In the genomic region with DNA sequence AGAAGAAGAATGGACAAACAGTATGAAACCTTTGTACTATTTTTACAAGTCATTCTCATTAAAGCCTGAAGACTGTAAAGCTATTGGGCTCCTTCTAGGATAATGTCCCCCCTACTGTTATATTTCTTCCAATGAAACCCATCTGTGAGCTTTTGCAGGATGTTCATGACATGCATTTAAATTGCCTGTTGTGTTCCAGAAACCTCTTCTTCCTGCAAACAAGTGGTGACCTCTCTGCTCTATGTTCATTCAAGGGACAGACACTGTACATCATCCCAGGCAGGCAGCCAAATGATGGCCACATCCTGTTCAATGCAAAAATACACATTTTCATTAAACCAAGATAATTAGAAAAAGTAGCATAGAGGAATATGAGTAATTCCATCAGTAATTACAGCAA, we compare ENCODE assay signal across 16 cellular contexts.
"Had no signal": no experiment of that assay in that cellular context is flagged by ENCODE, and none has a peak within 500 bp of the region (broad histone marks: within the 10 kb centered on the region; RNA-seq: fewer than 3 reads in every experiment).

No MANE protein-coding gene starts in this region.

- DNase-seq: activated effector memory CD4-positive, alpha-beta T cell treated with anti-CD3 and anti-CD28 coated beads, Interleukin-2, amount 50 U/mL, for 16 hours; activated T-cell treated with anti-CD3 and anti-CD28 coated beads, Interleukin-2, amount 50 U/mL, for 24 hours; amygdala; dorsolateral prefrontal cortex; gastrocnemius medialis; heart right ventricle; islet precursor cell; left lung; mesendoderm; nephron progenitor cell; stimulated activated CD4-positive, alpha-beta T cell treated with anti-CD3 and anti-CD28 coated beads, Interleukin-4, amount 100 ng/mL, for 4 hours; stimulated activated naive CD8-positive, alpha-beta T cell treated with anti-CD3 and anti-CD28 coated beads, Interleukin-15, amount 100 ng/mL, for 72 hours; T-helper 17 cell had no signal

- H3K36me3 Mint-ChIP-seq: activated naive CD8-positive, alpha-beta T cell had no signal

- H3K9me3 ChIP-seq: gastrocnemius medialis, heart right ventricle, left lung, thoracic aorta had no signal

- H3K9me3 Mint-ChIP-seq: activated T-cell treated with anti-CD3 and anti-CD28 coated beads, Interleukin-2, amount 50 U/mL, for 24 hours; nephron progenitor cell; stimulated activated naive CD8-positive, alpha-beta T cell treated with anti-CD3 and anti-CD28 coated beads, Interleukin-15, amount 100 ng/mL, for 72 hours had no signal

- H3K27ac Mint-ChIP-seq: activated naive CD8-positive, alpha-beta T cell; activated T-cell treated with anti-CD3 and anti-CD28 coated beads, Interleukin-2, amount 50 U/mL, for 24 hours; nephron progenitor cell; stimulated activated naive CD8-positive, alpha-beta T cell treated with anti-CD3 and anti-CD28 coated beads, Interleukin-15, amount 100 ng/mL, for 72 hours; T-helper 17 cell had no signal

- H3K27ac ChIP-seq: dorsolateral prefrontal cortex, gastrocnemius medialis, heart right ventricle, left lung, parathyroid adenoma, thoracic aorta had no signal

- H3K36me3 ChIP-seq: gastrocnemius medialis, heart right ventricle, left lung, thoracic aorta had no signal

- ATAC-seq: gastrocnemius medialis; heart right ventricle; left lung; stimulated activated naive CD8-positive, alpha-beta T cell treated with anti-CD3 and anti-CD28 coated beads, Interleukin-15, amount 100 ng/mL, for 72 hours; T-helper 17 cell had no signal

- H3K27me3 ChIP-seq: dorsolateral prefrontal cortex, gastrocnemius medialis, left lung had no signal

- H3K79me2 ChIP-seq: parathyroid adenoma had no signal

- H3K4me3 Mint-ChIP-seq: activated naive CD8-positive, alpha-beta T cell; activated T-cell treated with anti-CD3 and anti-CD28 coated beads, Interleukin-2, amount 50 U/mL, for 24 hours; nephron progenitor cell; stimulated activated naive CD8-positive, alpha-beta T cell treated with anti-CD3 and anti-CD28 coated beads, Interleukin-15, amount 100 ng/mL, for 72 hours; T-helper 17 cell had no signal

- H3K4me1 Mint-ChIP-seq: stimulated activated naive CD8-positive, alpha-beta T cell treated with anti-CD3 and anti-CD28 coated beads, Interleukin-15, amount 100 ng/mL, for 72 hours; T-helper 17 cell had no signal

- H3K9ac ChIP-seq: parathyroid adenoma had no signal

- H3K4me3 ChIP-seq: dorsolateral prefrontal cortex, gastrocnemius medialis, heart right ventricle, left lung, thoracic aorta had no signal

- H2AFZ ChIP-seq: parathyroid adenoma had no signal

- H3K4me1 ChIP-seq: gastrocnemius medialis, heart right ventricle, left lung, parathyroid adenoma had no signal
